In genomic region chr1:246782120-246782900, GRCh38 we compare ENCODE assay signal across 10 cellular contexts. TPM values are rescaled to one million over a fixed set of nuclear protein-coding genes. Genes with fewer than 3 reads are reported as not detected.
DNase-seq lines count a peak whose midpoint lies in the region; ATAC-seq and TF ChIP-seq lines count a peak whose summit lies in the region.
"Had no signal": no experiment of that assay in that cellular context is flagged by ENCODE, and none has a peak within 500 bp of the region (broad histone marks: within the 10 kb centered on the region; RNA-seq: fewer than 3 reads in every experiment).

No MANE protein-coding gene starts in this region.

- peaks cover 2% of the 10 kb centered on the region for H3K27me3 Mint-ChIP-seq in activated CD4-positive, alpha-beta T cell treated with anti-CD3 and anti-CD28 coated beads, Interleukin-2, amount 10 ng/mL, durations not matched to agents 7 days and 5 days
- H3K27me3 Mint-ChIP-seq: natural killer cell treated with Interleukin-12 subunit alpha and Interleukin-12 subunit beta and Interleukin-15 and Interleukin-18, amount 100 ng/mL, for 72 hours had no signal

- ATAC-seq in HG02970 (IDR thresholded peaks at IDR 0.05; ENCODE audit: low FRiP score, unreplicated experiment): no peak

- peak; percentile 14 for DNase-seq in activated CD4-positive, alpha-beta T cell treated with anti-CD3 and anti-CD28 coated beads, Interleukin-2, amount 10 ng/mL, durations not matched to agents 7 days and 5 days
- no peak for DNase-seq in activated CD4-positive, alpha-beta T cell treated with anti-CD3 and anti-CD28 coated beads for 1 hour
- DNase-seq in UCSD-AML1 (lab: John Stamatoyannopoulos, UW; ENCODE audit: unreplicated experiment) (peak; percentile 91), iris pigment epithelial cell (ENCODE audit: low read depth) (peak; percentile 91), coronary artery (ENCODE audit: low spot score) (no peak), HuH-7.5 (ENCODE audit: low spot score) (no peak)
- DNase-seq: activated B cell treated with CpG ODN at 0.5 μM for 24 hours had no signal

- POLR2A ChIA-PET in activated CD4-positive, alpha-beta T cell treated with anti-CD3 and anti-CD28 coated beads, Interleukin-2, amount 10 ng/mL, durations not matched to agents 7 days and 5 days (lab: Charles Lee): no interaction called here

- peaks cover 19% of the 10 kb centered on the region for H3K4me1 Mint-ChIP-seq in activated CD4-positive, alpha-beta T cell treated with anti-CD3 and anti-CD28 coated beads, Interleukin-2, amount 10 ng/mL, durations not matched to agents 7 days and 5 days

- H3K4me3 ChIP-seq in coronary artery: no peak overlapping the region

- H3K27ac Mint-ChIP-seq in activated CD4-positive, alpha-beta T cell treated with anti-CD3 and anti-CD28 coated beads, Interleukin-2, amount 10 ng/mL, durations not matched to agents 7 days and 5 days: peak overlapping the region; percentile 72
- H3K27ac Mint-ChIP-seq: activated B cell treated with CpG ODN at 0.5 μM for 24 hours; natural killer cell treated with Interleukin-12 subunit alpha and Interleukin-12 subunit beta and Interleukin-15 and Interleukin-18, amount 100 ng/mL, for 72 hours had no signal

- peak overlapping the region; percentile 61 for H3K27ac ChIP-seq in KOPT-K1 (ENCODE audit: low read depth, low read length, poor library complexity, severe bottlenecking)
- H3K27ac ChIP-seq in coronary artery: no peak overlapping the region

- no peak overlapping the region for H3K4me3 Mint-ChIP-seq in activated CD4-positive, alpha-beta T cell treated with anti-CD3 and anti-CD28 coated beads, Interleukin-2, amount 10 ng/mL, durations not matched to agents 7 days and 5 days
- H3K4me3 Mint-ChIP-seq: activated B cell treated with CpG ODN at 0.5 μM for 24 hours; natural killer cell treated with Interleukin-12 subunit alpha and Interleukin-12 subunit beta and Interleukin-15 and Interleukin-18, amount 100 ng/mL, for 72 hours had no signal

- CTCF ChIA-PET in activated CD4-positive, alpha-beta T cell treated with anti-CD3 and anti-CD28 coated beads, Interleukin-2, amount 10 ng/mL, durations not matched to agents 7 days and 5 days (lab: Charles Lee): no interaction called here

- H3K36me3 ChIP-seq in KOPT-K1 (ENCODE audit: insufficient read depth, low read length): peaks cover 42% of the 10 kb centered on the region

- no peaks in the 10 kb centered on the region for H3K9me3 Mint-ChIP-seq in activated CD4-positive, alpha-beta T cell treated with anti-CD3 and anti-CD28 coated beads, Interleukin-2, amount 10 ng/mL, durations not matched to agents 7 days and 5 days
- H3K9me3 Mint-ChIP-seq: activated B cell treated with CpG ODN at 0.5 μM for 24 hours; natural killer cell treated with Interleukin-12 subunit alpha and Interleukin-12 subunit beta and Interleukin-15 and Interleukin-18, amount 100 ng/mL, for 72 hours had no signal

- TF ChIP-seq CTCF in coronary artery (IDR thresholded peaks at IDR 0.05): no peak

- H3K9me3 ChIP-seq in KOPT-K1 (ENCODE audit: insufficient read depth, low read length, poor library complexity, severe bottlenecking): no peaks in the 10 kb centered on the region

- peaks cover 10% of the 10 kb centered on the region for H3K36me3 Mint-ChIP-seq in activated CD4-positive, alpha-beta T cell treated with anti-CD3 and anti-CD28 coated beads, Interleukin-2, amount 10 ng/mL, durations not matched to agents 7 days and 5 days (ENCODE audit: low read depth)
- H3K36me3 Mint-ChIP-seq: natural killer cell treated with Interleukin-12 subunit alpha and Interleukin-12 subunit beta and Interleukin-15 and Interleukin-18, amount 100 ng/mL, for 72 hours had no signal

RNA-seq across cellular contexts. Expression of gene SCCPDH, which starts 58.1 kb away (rescaled TPM):
- total RNA-seq in activated CD4-positive, alpha-beta T cell treated with anti-CD3 and anti-CD28 coated beads, Interleukin-2, amount 10 ng/mL, durations not matched to agents 7 days and 5 days: 10 to 100 TPM in 1 of 2 experiments, 1 to 10 TPM in 1; 9.4 to 10.9 TPM

Comparison
In these comparisons a context has a peak if more than half of its experiments do, and no peak if none do; other contexts are left out.
1. DNase-seq: peak in activated CD4-positive, alpha-beta T cell treated with anti-CD3 and anti-CD28 coated beads, Interleukin-2, amount 10 ng/mL, durations not matched to agents 7 days and 5 days (single experiment), UCSD-AML1 (single experiment) and iris pigment epithelial cell (single experiment); none in activated CD4-positive, alpha-beta T cell treated with anti-CD3 and anti-CD28 coated beads for 1 hour (single experiment), coronary artery (single experiment) and HuH-7.5 (single experiment).